ENCODE assay signal across 14 cellular contexts in genomic region chr9:76667521-76667957, GRCh38.
DNase-seq lines count a peak whose midpoint lies in the region; TF ChIP-seq lines count a peak whose summit lies in the region.
"Had no signal": no experiment of that assay in that cellular context is flagged by ENCODE, and none has a peak within 500 bp of the region (broad histone marks: within the 10 kb centered on the region; RNA-seq: fewer than 3 reads in every experiment).

No MANE protein-coding gene starts in this region.

- H3K4me1 ChIP-seq in PC-9 (replicated peaks; ENCODE audit: insufficient read depth): no peaks in the 10 kb centered on the region
- peaks cover 8% of the 10 kb centered on the region for H3K4me1 ChIP-seq in OCI-LY7 (ENCODE audit: insufficient read depth, low read length, poor library complexity, severe bottlenecking)
- H3K4me1 ChIP-seq: tibial nerve had no signal

- H3F3A ChIP-seq in PC-9 (ENCODE audit: insufficient read depth, low read depth): no peaks in the 10 kb centered on the region

- H4K20me1 ChIP-seq in PC-9 (ENCODE audit: insufficient read depth): no peaks in the 10 kb centered on the region
- H4K20me1 ChIP-seq in OCI-LY7 (ENCODE audit: insufficient read depth, low read length): no peaks in the 10 kb centered on the region

- H3K4me3 ChIP-seq in choroid plexus epithelial cell (ENCODE audit: low read depth, low read length) (no peak overlapping the region), PC-9 (no peak overlapping the region), OCI-LY7 (ENCODE audit: low read depth, low read length, poor library complexity, severe bottlenecking) (no peak overlapping the region), WERI-Rb-1 (ENCODE audit: low read depth, low read length) (no peak overlapping the region)
- H3K4me3 ChIP-seq: skin epidermis, tibial nerve had no signal

- no peak overlapping the region for H2AFZ ChIP-seq in PC-9
- no peak overlapping the region for H2AFZ ChIP-seq in OCI-LY7 (ENCODE audit: low read length)

- BruUV-seq in PC-9 (replicated peaks; lab: Mats Ljungman, UMichigan): no TSS peak
- BruUV-seq in OCI-LY7 (replicated peaks; lab: Mats Ljungman, UMichigan): no TSS peak

- H3K4me2 ChIP-seq in PC-9 (no peak overlapping the region), OCI-LY7 (ENCODE audit: low read length) (no peak overlapping the region)

- POLR2A ChIA-PET in PC-9 (lab: Charles Lee; ENCODE audit: unreplicated experiment): no interaction called here
- POLR2A ChIA-PET in OCI-LY7 (lab: Charles Lee): interaction anchor here (0.6 to 1.2 kb wide), 4 partner anchors 12 to 273 kb away, joined by 3 to 4 read pairs (median 3); partner anchors contain the start of gene RFK

- intact Hi-C loops in PC-9 (cut with micrococcal nuclease; ENCODE audit: unreplicated experiment) (no loop called here), OCI-LY7 (cut with micrococcal nuclease; ENCODE audit: unreplicated experiment) (no loop called here)

- peaks cover 3% of the 10 kb centered on the region; the same call in 1 of the 2 replicates for H3K27me3 ChIP-seq in PC-9 (ENCODE audit: insufficient read depth, low read depth)
- H3K27me3 ChIP-seq in WERI-Rb-1 (ENCODE audit: insufficient read depth, low read depth, severe bottlenecking): no peaks in the 10 kb centered on the region
- H3K27me3 ChIP-seq: tibial nerve had no signal

- no peaks in the 10 kb centered on the region for H3K9me2 ChIP-seq in PC-9 (ENCODE audit: insufficient read depth)
- H3K9me2 ChIP-seq in OCI-LY7 (ENCODE audit: insufficient read depth, low read length): no peaks in the 10 kb centered on the region

- DNase-seq in H4 (ENCODE audit: low spot score) (peak; percentile 39), NCI-H226 (peak; percentile 97), choroid plexus epithelial cell (ENCODE audit: low read depth) (peak; percentile 69), renal cortical epithelial cell (ENCODE audit: low read depth) (peak; percentile 33), PC-9 (no peak), OCI-LY7 (ENCODE audit: low spot score) (no peak), WERI-Rb-1 (no peak)
- DNase-seq: activated CD4-positive, alpha-beta T cell treated with anti-CD3 and anti-CD28 coated beads, Interleukin-2, amount 50 U/mL, for 48 hours; foreskin melanocyte; GOT3; NCI-H1417; NK-92 treated with Interleukin-12 subunit alpha and Interleukin-12 subunit beta, amount 100 ng/mL, for 24 hours had no signal

- H3K9me3 ChIP-seq in PC-9 (ENCODE audit: insufficient read depth, low read depth) (no peaks in the 10 kb centered on the region), OCI-LY7 (ENCODE audit: low read length) (no peaks in the 10 kb centered on the region), WERI-Rb-1 (ENCODE audit: severe bottlenecking) (no peaks in the 10 kb centered on the region)
- H3K9me3 ChIP-seq: tibial nerve had no signal

- H3K36me3 ChIP-seq in PC-9 (ENCODE audit: low read depth) (no peaks in the 10 kb centered on the region), OCI-LY7 (ENCODE audit: insufficient read depth, low read length) (no peaks in the 10 kb centered on the region), WERI-Rb-1 (no peaks in the 10 kb centered on the region)
- H3K36me3 ChIP-seq: tibial nerve had no signal

- no peak overlapping the region for H3K27ac ChIP-seq in PC-9
- H3K27ac ChIP-seq in OCI-LY7 (ENCODE audit: low read depth, low read length, poor library complexity, severe bottlenecking): no peak overlapping the region
- no peak overlapping the region for H3K27ac ChIP-seq in WERI-Rb-1
- H3K27ac ChIP-seq: skin epidermis, tibial nerve had no signal

- CTCF ChIA-PET in PC-9 (lab: Charles Lee) (interaction anchor here (0.7 kb wide), 1 partner anchor 140 kb away, joined by 3 read pairs; no protein-coding TSS in a partner anchor), OCI-LY7 (lab: Charles Lee; ENCODE audit: unreplicated experiment) (no interaction called here)

- TF ChIP-seq CTCF in choroid plexus epithelial cell (conservative IDR thresholded peaks at IDR 0.05; ENCODE audit: low read depth, low read length) (no peak), PC-9 (conservative IDR thresholded peaks at IDR 0.05) (no peak), OCI-LY7 (conservative IDR thresholded peaks at IDR 0.05; ENCODE audit: low read length) (no peak), WERI-Rb-1 (IDR thresholded peaks at IDR 0.05; ENCODE audit: low read depth, low read length) (no peak)

- no peaks in the 10 kb centered on the region for H3K79me2 ChIP-seq in PC-9 (ENCODE audit: low read depth)
- H3K79me2 ChIP-seq in OCI-LY7 (ENCODE audit: insufficient read depth, low read depth, low read length): no peaks in the 10 kb centered on the region

Comparison
In these comparisons a context has a peak if more than half of its experiments do, and no peak if none do; other contexts are left out.
1. DNase-seq: peak in H4 (single experiment), NCI-H226 (single experiment), choroid plexus epithelial cell (single experiment) and renal cortical epithelial cell (single experiment); none in PC-9 (0 of 2), OCI-LY7 (single experiment) and WERI-Rb-1 (single experiment).